Comparison of ENCODE assay signal across 8 cellular contexts in the genomic region with DNA sequence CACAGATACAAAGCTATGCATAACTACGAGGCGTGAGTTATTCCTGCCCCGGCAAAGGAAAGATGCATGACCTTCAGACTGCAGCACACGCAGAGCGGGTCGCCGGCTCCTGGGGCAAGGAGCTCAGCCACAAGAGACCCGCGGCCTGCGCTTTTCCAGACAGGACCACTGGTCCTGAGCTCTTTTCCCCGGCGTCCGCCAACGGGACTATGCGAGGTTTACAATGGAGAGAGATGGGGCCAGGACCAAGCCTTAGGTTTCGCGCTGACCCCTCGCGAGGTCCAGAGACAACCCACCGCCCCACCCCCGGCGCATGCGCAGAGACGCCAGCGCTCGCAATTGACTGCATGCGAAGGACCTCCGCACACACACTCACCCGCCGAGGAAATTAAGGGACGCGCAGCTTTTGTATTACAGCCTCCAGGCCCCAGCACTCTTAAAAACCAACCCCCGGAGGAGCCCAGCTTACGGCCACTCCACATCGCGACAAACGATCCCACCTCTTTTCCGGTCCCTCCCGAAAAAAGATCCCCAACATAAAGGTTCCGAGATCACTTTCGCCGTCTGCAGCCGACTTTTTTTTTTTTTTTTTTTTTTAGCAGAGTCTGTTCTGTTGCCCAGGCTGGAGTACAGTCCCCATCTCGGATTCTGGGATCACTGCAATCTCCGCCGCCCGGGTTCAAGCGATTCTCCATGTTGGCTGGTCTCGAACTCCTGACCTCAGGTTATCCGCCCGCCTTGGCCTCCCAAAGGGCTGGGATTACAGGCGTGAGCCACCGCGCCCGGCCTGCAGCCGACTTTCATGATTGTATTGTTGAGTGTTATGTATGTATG. TPM values are rescaled to one million over a fixed set of nuclear protein-coding genes. Genes with fewer than 3 reads are reported as not detected.
A peak's percentile ranks its signal among the peaks of the same experiment; 100 is the strongest.
DNase-seq lines count a peak whose midpoint lies in the region; TF ChIP-seq lines count a peak whose summit lies in the region.

COQ3 (minus strand) TSS at position 498 of the 834 bp plus-strand sequence; CDS start at position 482, 16 bp downstream.

- no peaks in the 10 kb centered on the region for H3K27me3 Mint-ChIP-seq in activated naive CD4-positive, alpha-beta T cell treated with anti-CD3 and anti-CD28 coated beads, Interleukin-2, amount 10 ng/mL, durations not matched to agents 7 days and 5 days

- DNase-seq in G401 (ENCODE audit: low spot score), result peak; percentile 72
- DNase-seq in H4 (ENCODE audit: low spot score), result peak; percentile 47
- DNase-seq in LNCaP clone FGC (ENCODE audit: low read depth), result peak; percentile 23
- peak; percentile 82 for DNase-seq in SK-MEL-5 (ENCODE audit: low read depth, low spot score)
- DNase-seq in activated naive CD4-positive, alpha-beta T cell treated with anti-CD3 and anti-CD28 coated beads, Interleukin-2, amount 10 ng/mL, durations not matched to agents 7 days and 5 days, result peak; percentile 76
- DNase-seq in globus pallidus (ENCODE audit: low spot score), result peak; percentile 71
- peak in 54 of 56 donors; percentile 16 to 84 (median 62) for DNase-seq in nucleus accumbens (lab: John Stamatoyannopoulos, UW)
- DNase-seq in suprapubic skin (ENCODE audit: low spot score in 2 of 2), result peak; percentile 81 to 82

- H3K9me3 Mint-ChIP-seq in activated naive CD4-positive, alpha-beta T cell treated with anti-CD3 and anti-CD28 coated beads, Interleukin-2, amount 10 ng/mL, durations not matched to agents 7 days and 5 days, result no peaks in the 10 kb centered on the region

- H3K27me3 ChIP-seq in suprapubic skin, result no peaks in the 10 kb centered on the region

- WGBS in suprapubic skin, result 14% methylated on average over 44 of the region's 56 CpGs

- in situ Hi-C loops in G401 (cut with HindIII; ENCODE audit: low sequenced_read_pairs) (no loop called here), SK-MEL-5 (cut with HindIII; ENCODE audit: low pct_unique_long_range_greater_than_20kb, low sequenced_read_pairs) (no loop called here)

- CTCF ChIA-PET in activated naive CD4-positive, alpha-beta T cell treated with anti-CD3 and anti-CD28 coated beads, Interleukin-2, amount 10 ng/mL, durations not matched to agents 7 days and 5 days (lab: Charles Lee), result interaction anchor here (0.6 to 1.3 kb wide), 2 partner anchors 29 to 62 kb away, joined by 4 to 7 read pairs; no protein-coding TSS in a partner anchor

- H3K36me3 ChIP-seq in suprapubic skin, result peaks cover 4% of the 10 kb centered on the region

- TF ChIP-seq CTCF in LNCaP clone FGC (IDR thresholded peaks at IDR 0.05; ENCODE audit: control insufficient read depth, extremely low read depth, insufficient read depth) (no peak), suprapubic skin (IDR thresholded peaks at IDR 0.05) (no peak)

- peaks cover 9% of the 10 kb centered on the region for H3K4me1 ChIP-seq in suprapubic skin

- no peak for TF ChIP-seq POLR2A in suprapubic skin (IDR thresholded peaks at IDR 0.05)

- H3K9me3 ChIP-seq in suprapubic skin, result no peaks in the 10 kb centered on the region

- H3K4me3 Mint-ChIP-seq in activated naive CD4-positive, alpha-beta T cell treated with anti-CD3 and anti-CD28 coated beads, Interleukin-2, amount 10 ng/mL, durations not matched to agents 7 days and 5 days, result peak within 1 kb of the TSS; percentile 93

- H3K4me3 ChIP-seq in LNCaP clone FGC (ENCODE audit: low read depth, low read length), result peak within 1 kb of the TSS; percentile 89
- H3K4me3 ChIP-seq in suprapubic skin, result peak within 1 kb of the TSS; percentile 87

- peaks cover 6% of the 10 kb centered on the region for H3K36me3 Mint-ChIP-seq in activated naive CD4-positive, alpha-beta T cell treated with anti-CD3 and anti-CD28 coated beads, Interleukin-2, amount 10 ng/mL, durations not matched to agents 7 days and 5 days

- peak within 1 kb of the TSS; percentile 80 for H3K27ac ChIP-seq in suprapubic skin

- peak within 1 kb of the TSS; percentile 89 for H3K27ac Mint-ChIP-seq in activated naive CD4-positive, alpha-beta T cell treated with anti-CD3 and anti-CD28 coated beads, Interleukin-2, amount 10 ng/mL, durations not matched to agents 7 days and 5 days

- peaks cover 13% of the 10 kb centered on the region for H3K4me1 Mint-ChIP-seq in activated naive CD4-positive, alpha-beta T cell treated with anti-CD3 and anti-CD28 coated beads, Interleukin-2, amount 10 ng/mL, durations not matched to agents 7 days and 5 days

- TF ChIP-seq EP300 in suprapubic skin (IDR thresholded peaks at IDR 0.05), result no peak

RNA-seq across cellular contexts. Expression of gene COQ3, which starts in this region (rescaled TPM):
- 10.5 and 14.0 TPM in 2 replicates for total RNA-seq in G401 (2014; rRNA removed; shearing (Covaris generic))
- 19.0 and 21.5 TPM in 2 replicates for total RNA-seq in H4 (2014; rRNA removed; shearing (Covaris generic))
- 9.4 and 12.0 TPM in 2 replicates for total RNA-seq in SK-MEL-5 (2014; rRNA removed; shearing (Covaris generic))
- polyA plus RNA-seq in SK-MEL-5 (2015; cell fraction: cytosol; rRNA removed), result 11.0 and 13.7 TPM in 2 replicates
- polyA plus RNA-seq in SK-MEL-5 (2015; cell fraction: nucleus; rRNA removed), result 13.2 and 13.5 TPM in 2 replicates
- 1 to 10 TPM; 1.4 to 4.7 (median 3.5) TPM for total RNA-seq in suprapubic skin

Comparison
In these comparisons a context has a peak if more than half of its experiments do, and no peak if none do; other contexts are left out.
1. Peak in every context shown above with its lines: DNase-seq, H3K4me3 ChIP-seq and H3K27ac ChIP-seq.
2. DNase-seq: peak in every context shown above with its lines; median percentile 82 in SK-MEL-5; 82 in suprapubic skin; 76 in activated naive CD4-positive, alpha-beta T cell treated with anti-CD3 and anti-CD28 coated beads, Interleukin-2, amount 10 ng/mL, durations not matched to agents 7 days and 5 days; 72 in G401; 71 in globus pallidus; 62 in nucleus accumbens; 47 in H4; 23 in LNCaP clone FGC.